ENCODE assay signal across 28 cellular contexts in genomic region chr9:34001308-34001707, GRCh38.
"Had no signal": no experiment of that assay in that cellular context is flagged by ENCODE, and none has a peak within 500 bp of the region (broad histone marks: within the 10 kb centered on the region; RNA-seq: fewer than 3 reads in every experiment).

No MANE protein-coding gene starts in this region.

- H3K4me3 ChIP-seq: breast epithelium, SJCRH30 had no signal

- DNase-seq: activated B cell treated with CpG ODN at 0.5 μM for 24 hours; activated CD4-positive, alpha-beta T cell treated with anti-CD3 and anti-CD28 coated beads for 1 hour; activated CD4-positive, alpha-beta T cell treated with anti-CD3 and anti-CD28 coated beads, Interleukin-2, amount 10 ng/mL, durations not matched to agents 24 days and 14 days; activated CD4-positive, alpha-beta T cell treated with anti-CD3 and anti-CD28 coated beads, Interleukin-2, amount 50 U/mL, for 48 hours; activated CD8-positive, alpha-beta memory T cell treated with anti-CD3 and anti-CD28 coated beads, Interleukin-2, amount 10 ng/mL, durations not matched to agents 7 days and 5 days; activated effector memory CD4-positive, alpha-beta T cell treated with Interleukin-2 at 50 U/mL for 16 hours; activated naive CD4-positive, alpha-beta T cell; activated T-cell treated with anti-CD3 and anti-CD28 coated beads, Interleukin-2, amount 50 U/mL, for 24 hours; aorta; KG1; NCI-H1048; NCI-H146; NCI-H187 treated with DMSO at 0.1 percent for 48 hours; NCI-H2081 treated with DMSO at 0.1 percent for 48 hours; NCI-H2171; NCI-H2227 treated with DMSO at 0.1 percent for 48 hours; NCI-H446 treated with DMSO at 0.1 percent for 48 hours; NCI-H524 treated with DMSO at 0.1 percent for 48 hours; NCI-H774; NK-92 treated with Interleukin-12 subunit alpha and Interleukin-12 subunit beta, amount 100 ng/mL, for 24 hours; OCI-M1; RPMI8226; SW 1271 had no signal

- ATAC-seq: activated CD8-positive, alpha-beta memory T cell treated with anti-CD3 and anti-CD28 coated beads, Interleukin-2, amount 10 ng/mL, durations not matched to agents 7 days and 5 days; Panc1; Right ventricle myocardium inferior; SK-N-SH treated with all-trans-retinoic acid at 6 μM for 48 hours had no signal

- H3K4me1 ChIP-seq: breast epithelium, SJCRH30 had no signal

- H3K9me3 ChIP-seq: breast epithelium, SJCRH30 had no signal

- H3K36me3 ChIP-seq: breast epithelium had no signal

- H3K27ac ChIP-seq: breast epithelium, SJCRH30 had no signal

- H3K27me3 ChIP-seq: breast epithelium, SJCRH30 had no signal
